In genomic region chr5:135377751-135378680, GRCh38 we compare ENCODE assay signal across 11 cellular contexts. TPM values are rescaled to one million over a fixed set of nuclear protein-coding genes. Genes with fewer than 3 reads are reported as not detected.
DNase-seq lines count a peak whose midpoint lies in the region; ATAC-seq, FAIRE-seq and TF ChIP-seq lines count a peak whose summit lies in the region.
"Had no signal": no experiment of that assay in that cellular context is flagged by ENCODE, and none has a peak within 500 bp of the region (broad histone marks: within the 10 kb centered on the region; RNA-seq: fewer than 3 reads in every experiment).

No MANE protein-coding gene starts in this region.

- H3K79me2 ChIP-seq in GM12878 (ENCODE audit: control insufficient read depth, insufficient read depth, low read length) (no peaks in the 10 kb centered on the region; the same call in none of the 2 replicates), trophoblast cell (ENCODE audit: control insufficient read depth, insufficient read depth, low read length, poor library complexity) (no peaks in the 10 kb centered on the region)

- no peak; the same call in 1 of the 2 replicates for TF ChIP-seq POLR2A in GM12878 (IDR thresholded peaks at IDR 0.05; ENCODE audit: low read depth, low read length)

- in situ Hi-C loops in GM12878 (cut with MboI): no loop called here

- FAIRE-seq in GM12878 (lab: Jason Lieb, UNC): no peak
- FAIRE-seq: TTC549 had no signal

- H3K4me2 ChIP-seq in GM12878 (ENCODE audit: control insufficient read depth, insufficient read depth): peak overlapping the region; percentile 41; the same call in 1 of the 2 replicates
- no peak overlapping the region for H3K4me2 ChIP-seq in trophoblast cell (ENCODE audit: low read length)

- ATAC-seq in GM18909 (IDR thresholded peaks at IDR 0.05; ENCODE audit: poor library complexity, unreplicated experiment) (peak; percentile 15), HG02798 (IDR thresholded peaks at IDR 0.05; ENCODE audit: poor library complexity, unreplicated experiment) (peak; percentile 6), GM12878 (peak; percentile 27)

- H2BK5ac ChIP-seq in trophoblast cell (ENCODE audit: low read depth, low read length, poor library complexity): no peak overlapping the region

- H3K4me3 ChIP-seq in GM12878: no peak overlapping the region
- no peak overlapping the region for H3K4me3 ChIP-seq in trophoblast cell (ENCODE audit: low read depth, low read length)
- H3K4me3 ChIP-seq: ascending aorta, skin epidermis had no signal

- H3K9me3 ChIP-seq in GM12878 (replicated peaks; ENCODE audit: control insufficient read depth, insufficient read depth, low read length) (no peaks in the 10 kb centered on the region), trophoblast cell (ENCODE audit: insufficient read depth, low read depth, low read length) (no peaks in the 10 kb centered on the region)
- H3K9me3 ChIP-seq: ascending aorta had no signal

- TF ChIP-seq EP300 in GM12878 (IDR thresholded peaks at IDR 0.05; ENCODE audit: borderline replicate concordance in 1 of 2, control insufficient read depth in 1 of 2, low read depth in 2 of 2, low read length in 2 of 2): no peak

- no peak for TF ChIP-seq CTCF in GM12878 (IDR thresholded peaks at IDR 0.05 in 2 of 3, conservative IDR thresholded peaks at IDR 0.05 in 1 of 3; ENCODE audit: control insufficient read depth in 2 of 3, extremely low read depth in 1 of 3, insufficient read depth in 1 of 3, low read depth in 3 of 3, low read length in 3 of 3)

- H3K27ac ChIP-seq in GM12878 (ENCODE audit: control insufficient read depth, insufficient read depth) (no peak overlapping the region), trophoblast cell (ENCODE audit: low read depth, low read length) (no peak overlapping the region)
- H3K27ac ChIP-seq: ascending aorta had no signal

- WGBS in GM12878 (ENCODE audit: insufficient coverage, insufficient replicate concordance, low lambda C conversion rate, missing lambda C conversion rate): 83% methylated on average over 17 of the region's 17 CpGs
- WGBS in trophoblast cell (ENCODE audit: extremely low coverage, insufficient coverage, insufficient read length): no CpG with 5 or more reads among the region's 17 CpGs

- H3K18ac ChIP-seq in trophoblast cell (ENCODE audit: low read length): peak overlapping the region; percentile 24

- RAD21 ChIA-PET in GM12878 (lab: Charles Lee; ENCODE audit: unreplicated experiment): no interaction called here

- no peak overlapping the region for H4K12ac ChIP-seq in trophoblast cell (ENCODE audit: low read depth, low read length)

- H3K9ac ChIP-seq in GM12878 (ENCODE audit: control insufficient read depth, insufficient read depth, low read length): no peak overlapping the region; the same call in 1 of the 2 replicates
- H3K9ac ChIP-seq in trophoblast cell (ENCODE audit: low read length): no peak overlapping the region

- H2AK5ac ChIP-seq in trophoblast cell (ENCODE audit: low read length): no peak overlapping the region

- CTCF ChIA-PET in GM12878 (lab: Yijun Ruan, JAX): no interaction called here

- H2AFZ ChIP-seq in GM12878 (ENCODE audit: control insufficient read depth, low read depth, low read length): no peak overlapping the region
- H2AFZ ChIP-seq in trophoblast cell (ENCODE audit: insufficient read depth, low read length, poor library complexity): no peak overlapping the region

- H2BK12ac ChIP-seq in trophoblast cell (ENCODE audit: low read length): no peak overlapping the region

- TF ChIP-seq RAD21 in GM12878 (IDR thresholded peaks at IDR 0.05; ENCODE audit: insufficient read depth, low read depth, low read length): no peak

- SMC1A ChIA-PET in GM12878 (lab: Charles Lee; ENCODE audit: uncharacterized antibody, unreplicated experiment): no interaction called here

- peaks cover 36 to 66% of the 10 kb centered on the region in 2 experiments for H3K36me3 ChIP-seq in GM12878 (ENCODE audit: control insufficient read depth in 2 of 2, insufficient read depth in 2 of 2, low read length in 1 of 2)
- H3K36me3 ChIP-seq in trophoblast cell (ENCODE audit: control insufficient read depth in 1 of 2, insufficient read depth in 2 of 2, low read length in 2 of 2): peaks cover 22 to 43% of the 10 kb centered on the region in 2 experiments

- no peak overlapping the region for H4K8ac ChIP-seq in trophoblast cell (ENCODE audit: low read depth, low read length)

- intact Hi-C loops in GM12878 (cut with micrococcal nuclease; ENCODE audit: unreplicated experiment) (no loop called here), posterior cingulate gyrus (cut with DNase I) (no loop called here)

- no peak overlapping the region for H3K4ac ChIP-seq in trophoblast cell (ENCODE audit: low read depth, low read length)

- H3K79me1 ChIP-seq in trophoblast cell (ENCODE audit: low read length): peaks cover 1% of the 10 kb centered on the region

- H4K91ac ChIP-seq in trophoblast cell (ENCODE audit: low read depth, low read length): peak overlapping the region; percentile 21

- H2BK120ac ChIP-seq in trophoblast cell (ENCODE audit: insufficient read depth, low read length, poor library complexity): no peak overlapping the region

- H3K27me3 ChIP-seq in GM12878 (replicated peaks in 1 of 2; ENCODE audit: control insufficient read depth in 2 of 2, insufficient read depth in 2 of 2, low read length in 1 of 2): no peaks in the 10 kb centered on the region
- no peaks in the 10 kb centered on the region for H3K27me3 ChIP-seq in trophoblast cell (ENCODE audit: insufficient read depth, low read length)
- H3K27me3 ChIP-seq: ascending aorta had no signal

- H3K14ac ChIP-seq in trophoblast cell (ENCODE audit: low read length): peak overlapping the region; percentile 8

- POLR2A ChIA-PET in GM12878 (lab: Charles Lee): no interaction called here

- DNase-seq in GM12878 (ENCODE audit: low read depth, low spot score) (no peak), trophoblast cell (no peak), SIG-M5 (lab: John Stamatoyannopoulos, UW) (no peak), H4 (ENCODE audit: low spot score) (no peak), posterior cingulate gyrus (no peak)
- DNase-seq: stimulated activated naive CD4-positive, alpha-beta T cell treated with Interleukin-2 at 50 U/mL for 16 hours had no signal

- H3K4me1 ChIP-seq in GM12878 (ENCODE audit: control insufficient read depth, insufficient read depth, low read length): peaks cover 13% of the 10 kb centered on the region
- H3K4me1 ChIP-seq in trophoblast cell (ENCODE audit: control insufficient read depth in 1 of 2, insufficient read depth in 2 of 2, low read length in 2 of 2): peaks cover 16 to 36% of the 10 kb centered on the region in 2 experiments

- no peak overlapping the region for H3K23ac ChIP-seq in trophoblast cell (ENCODE audit: low read length)

- no TSS peak for BruUV-seq in GM12878 (replicated peaks; lab: Mats Ljungman, UMichigan)

- no peaks in the 10 kb centered on the region; the same call in none of the 2 replicates for H4K20me1 ChIP-seq in GM12878 (ENCODE audit: control insufficient read depth, insufficient read depth)

TF ChIP-seq in GM12878, 131 proteins besides CTCF, POLR2A, EP300 and RAD21 (continues in another document):
- TF ChIP-seq POU2F2 (IDR thresholded peaks at IDR 0.05; ENCODE audit: borderline replicate concordance, low read depth, low read length) (no peak), RBBP5 (conservative IDR thresholded peaks at IDR 0.05) (no peak), PKNOX1 (IDR thresholded peaks at IDR 0.05) (no peak), HCFC1 (IDR thresholded peaks at IDR 0.05; ENCODE audit: low read length) (no peak), NFIC (IDR thresholded peaks at IDR 0.05; ENCODE audit: low read depth, low read length) (no peak)

RNA-seq across cellular contexts. Expression of gene MACROH2A1, which starts 21.0 kb away (rescaled TPM):
- total RNA-seq in GM12878 (2013; cell fraction: nucleolus; rRNA removed): 249 and 264 TPM in 2 replicates
- total RNA-seq in GM12878 (2014; rRNA removed): 222 and 237 TPM in 2 replicates
- 187 TPM in 2 replicates for total RNA-seq in GM12878 (2014; rRNA removed; fragmentation: Illumina TruSeq; extraction: Trizol)
- total RNA-seq in GM12878 (2021): 196 and 198 TPM in 2 replicates
- 59.6 TPM for polyA plus RNA-seq in GM12878 (2011; ENCODE audit: low read depth)
- 140 and 160 TPM in 2 replicates for polyA plus RNA-seq in GM12878 (2011; rRNA removed)
- 147 and 202 TPM in 2 replicates for polyA plus RNA-seq in GM12878 (2011; cell fraction: cytosol; rRNA removed)
- 281 and 380 TPM in 2 replicates for polyA plus RNA-seq in GM12878 (2011; cell fraction: nucleus; rRNA removed)
- polyA plus RNA-seq in GM12878 (2012): 89.0 and 90.7 TPM in 2 replicates
- polyA plus RNA-seq in GM12878 (2014; fragmentation: Illumina TruSeq; extraction: Trizol): 185 and 227 TPM in 2 replicates
- polyA plus RNA-seq in GM12878 (2014; fragmentation: Nextera tagmentation; extraction: Ambion mirVana): 10 to 100 TPM; 45.7 to 77.2 TPM
- 195 and 201 TPM in 2 replicates for polyA plus RNA-seq in GM12878 (2014; rRNA removed)
- polyA plus RNA-seq in GM12878 (2016; fragmentation: Nextera tagmentation; extraction: Ambion mirVana): 100 to 1,000 TPM; 224 to 230 TPM
- 100 and 128 TPM in 2 replicates for polyA minus RNA-seq in GM12878 (2011; rRNA and poly(A)+ RNA removed)
- polyA minus RNA-seq in GM12878 (2011; cell fraction: cytosol; rRNA and poly(A)+ RNA removed): 41.8 and 48.6 TPM in 2 replicates
- polyA minus RNA-seq in GM12878 (2011; cell fraction: nucleus; rRNA and poly(A)+ RNA removed): 101 and 204 TPM in 2 replicates
- 172 and 175 TPM in 2 replicates for polyA plus RNA-seq in trophoblast cell (2013)
- total RNA-seq in H4 (2014; rRNA removed; shearing (Covaris generic)): 270 and 350 TPM in 2 replicates
